ENCODE assay signal across 1 cellular context in the genomic region with DNA sequence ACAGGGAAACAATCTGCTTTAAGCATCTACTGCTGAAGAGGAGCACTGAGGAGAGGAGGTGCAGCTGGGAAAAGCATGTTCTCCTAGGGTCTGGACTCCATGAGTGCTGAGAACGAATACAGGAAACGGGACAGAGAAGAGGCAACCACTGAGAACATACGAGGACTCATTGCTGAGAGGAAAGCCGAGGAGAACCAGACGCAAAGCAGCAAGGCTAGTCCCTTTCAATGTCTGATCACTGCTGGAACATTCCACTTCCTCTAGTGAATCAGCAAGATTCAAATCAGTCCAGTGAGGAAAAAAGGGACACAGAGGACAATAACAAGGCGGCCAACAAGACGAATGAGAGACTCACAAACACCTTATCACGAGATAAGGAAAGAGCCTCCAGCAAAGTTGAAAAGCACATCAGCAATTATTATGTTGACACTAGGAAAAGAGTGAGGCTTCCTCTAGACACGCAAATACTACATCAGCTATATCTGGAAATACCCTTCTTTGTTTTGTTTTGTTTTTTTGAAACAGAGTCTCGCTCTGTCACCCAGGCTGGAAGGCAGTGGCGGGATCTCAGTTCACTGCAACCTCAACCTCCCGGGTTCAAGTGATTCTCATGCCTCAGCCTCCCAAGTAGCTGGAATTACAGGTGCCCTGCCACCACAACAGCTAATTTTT.
TF ChIP-seq lines count a peak whose summit lies in the region.

No MANE protein-coding gene starts in this region.

TF ChIP-seq in HEK293, 187 proteins besides CTCF, POLR2A, EP300 and RAD21 (continued from another document):
- no peak for TF ChIP-seq SCRT2 (tag by site-specific recombination; IDR thresholded peaks at IDR 0.05)
- no peak for TF ChIP-seq ZNF530 (tag by site-specific recombination; IDR thresholded peaks at IDR 0.05; ENCODE audit: low read depth)
- TF ChIP-seq KLF10 (tag by site-specific recombination; IDR thresholded peaks at IDR 0.05) = no peak
- TF ChIP-seq ZNF785 (tag by site-specific recombination; IDR thresholded peaks at IDR 0.05) = no peak
- no peak for TF ChIP-seq ZNF843 (tag by site-specific recombination; IDR thresholded peaks at IDR 0.05)
- TF ChIP-seq ZNF544 (tag by site-specific recombination; IDR thresholded peaks at IDR 0.05) = no peak
- no peak for TF ChIP-seq ZNF585B (tag by site-specific recombination; IDR thresholded peaks at IDR 0.05)
- TF ChIP-seq ZNF677 (tag by site-specific recombination; IDR thresholded peaks at IDR 0.05) = no peak
- TF ChIP-seq ZNF174 (tag by site-specific recombination; IDR thresholded peaks at IDR 0.05) = no peak
- no peak for TF ChIP-seq GLIS2 (tag by site-specific recombination; IDR thresholded peaks at IDR 0.05)
- no peak for TF ChIP-seq ZNF169 (tag by site-specific recombination; IDR thresholded peaks at IDR 0.05)
- TF ChIP-seq ZNF274 (IDR thresholded peaks at IDR 0.05; ENCODE audit: low read length) = no peak
- TF ChIP-seq ZNF274 (tag by site-specific recombination; IDR thresholded peaks at IDR 0.05; ENCODE audit: borderline replicate concordance) = no peak
